Comparison of ENCODE assay signal across 11 cellular contexts in genomic region chr4:26204911-26205368, GRCh38.
DNase-seq lines count a peak whose midpoint lies in the region; ATAC-seq and TF ChIP-seq lines count a peak whose summit lies in the region.
"Had no signal": no experiment of that assay in that cellular context is flagged by ENCODE, and none has a peak within 500 bp of the region (broad histone marks: within the 10 kb centered on the region; RNA-seq: fewer than 3 reads in every experiment).

No MANE protein-coding gene starts in this region.

- intact Hi-C loops in ovary (cut with DNase I): no loop called here

- no peak for TF ChIP-seq EP300 in ovary (IDR thresholded peaks at IDR 0.05)

- 13 to 26% (median 15%) methylated on average over 7 of the region's 7 CpGs for WGBS in ovary, 3 donors

- peak; percentile 67 for DNase-seq in MG63
- DNase-seq in NCI-H2029 treated with DMSO at 0.1 percent for 48 hours (lab: John Stamatoyannopoulos, UW): peak; percentile 93
- peak; percentile 53 for DNase-seq in fibroblast of the aortic adventitia (ENCODE audit: low read depth)
- peak in 4 of 5 donors; percentile 38 to 75 (median 52) for DNase-seq in ovary
- DNase-seq in G401 (ENCODE audit: low spot score): no peak
- DNase-seq in activated CD8-positive, alpha-beta memory T cell treated with anti-CD3 and anti-CD28 coated beads, Interleukin-2, amount 50 U/mL, for 48 hours: no peak
- DNase-seq: COR-L47, foreskin fibroblast, kidney glomerular epithelial cell had no signal

- in situ Hi-C loops in G401 (cut with HindIII; ENCODE audit: low sequenced_read_pairs): loop anchor here (5.0 kb wide), 1 partner anchor 43 kb away; no protein-coding TSS in a partner anchor

- TF ChIP-seq CTCF in fibroblast of the aortic adventitia (IDR thresholded peaks at IDR 0.05; ENCODE audit: insufficient read depth, low read length) (no peak), ovary (IDR thresholded peaks at IDR 0.05) (no peak)

- H3K27me3 ChIP-seq in MG63: no peaks in the 10 kb centered on the region
- H3K27me3 ChIP-seq in ovary: no peaks in the 10 kb centered on the region
- H3K27me3 ChIP-seq: ascending aorta had no signal

- H3K9me3 ChIP-seq in MG63: no peaks in the 10 kb centered on the region
- no peaks in the 10 kb centered on the region for H3K9me3 ChIP-seq in ovary
- H3K9me3 ChIP-seq: ascending aorta had no signal

- no peak for ATAC-seq in GM18868 (IDR thresholded peaks at IDR 0.05; ENCODE audit: unreplicated experiment)

- H3K36me3 ChIP-seq in MG63: no peaks in the 10 kb centered on the region
- H3K36me3 ChIP-seq in ovary: no peaks in the 10 kb centered on the region
- H3K36me3 ChIP-seq: ascending aorta had no signal

- H3K4me3 ChIP-seq in MG63 (no peak overlapping the region), fibroblast of the aortic adventitia (ENCODE audit: low read depth, low read length) (no peak overlapping the region), ovary (no peak overlapping the region)
- H3K4me3 ChIP-seq: ascending aorta had no signal

- no peak overlapping the region for H3K27ac ChIP-seq in ovary

- peaks cover 2% of the 10 kb centered on the region for H3K4me1 ChIP-seq in ovary (ENCODE audit: insufficient read depth)

- no peak for TF ChIP-seq POLR2A in ovary (IDR thresholded peaks at IDR 0.05)

Comparison
In these comparisons a context has a peak if more than half of its experiments do, and no peak if none do; other contexts are left out.
1. DNase-seq: peak in MG63 (single experiment), NCI-H2029 treated with DMSO at 0.1 percent for 48 hours (single experiment), fibroblast of the aortic adventitia (single experiment) and ovary (4 of 5); none in G401 (single experiment) and activated CD8-positive, alpha-beta memory T cell treated with anti-CD3 and anti-CD28 coated beads, Interleukin-2, amount 50 U/mL, for 48 hours (single experiment).